ENCODE assay signal across 14 cellular contexts in the genomic region with DNA sequence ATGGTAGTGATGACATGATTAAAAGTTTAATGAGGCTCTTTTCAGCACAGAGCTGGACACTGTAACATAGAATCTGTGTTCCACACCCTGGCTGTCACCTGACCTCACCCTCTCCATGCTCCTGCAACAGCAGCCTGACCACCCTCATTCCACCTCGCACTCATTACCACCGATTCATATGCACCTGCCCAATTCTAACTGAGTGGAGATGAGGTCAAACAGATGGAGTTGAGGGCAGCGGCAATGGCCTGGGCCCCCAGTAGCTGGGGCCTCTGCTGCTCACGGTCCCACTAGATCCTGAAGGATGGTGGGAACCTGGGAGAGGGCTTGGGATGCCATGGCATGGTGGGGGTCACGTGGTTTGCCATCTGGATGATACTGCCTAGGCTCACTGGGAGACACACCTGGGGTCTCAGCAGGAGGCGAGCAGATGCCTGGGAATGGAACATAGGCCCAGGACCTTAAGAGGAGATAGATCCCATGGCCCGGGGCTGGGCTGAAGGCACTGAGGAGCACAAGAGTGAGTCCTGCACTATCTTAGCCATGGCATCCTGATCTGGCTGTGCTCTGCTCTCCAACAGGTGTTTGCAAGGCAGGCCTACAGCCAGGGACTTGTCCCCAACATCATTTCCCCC. TPM values are rescaled to one million over a fixed set of nuclear protein-coding genes. Genes with fewer than 3 reads are reported as not detected.
A peak's percentile ranks its signal among the peaks of the same experiment; 100 is the strongest.
DNase-seq lines count a peak whose midpoint lies in the region; ATAC-seq, FAIRE-seq and TF ChIP-seq lines count a peak whose summit lies in the region.
"Had no signal": no experiment of that assay in that cellular context is flagged by ENCODE, and none has a peak within 500 bp of the region (broad histone marks: within the 10 kb centered on the region; RNA-seq: fewer than 3 reads in every experiment).

No MANE protein-coding gene starts in this region.

- no peak for FAIRE-seq in A549 (lab: Jason Lieb, UNC)

- POLR2A ChIA-PET in A549 (lab: Yijun Ruan, JAX), result no interaction called here

- no peaks in the 10 kb centered on the region for H3K36me3 Mint-ChIP-seq in Calu3 (ENCODE audit: insufficient read depth, unreplicated experiment)
- H3K36me3 Mint-ChIP-seq in activated naive CD8-positive, alpha-beta T cell treated with anti-CD3 and anti-CD28 coated beads for 36 hours, result no peaks in the 10 kb centered on the region
- H3K36me3 Mint-ChIP-seq: brain had no signal

- no peak for TF ChIP-seq EP300 in A549 (IDR thresholded peaks at IDR 0.05)

- no peak overlapping the region for H3K4me2 ChIP-seq in A549

- CTCF ChIA-PET in A549 (lab: Yijun Ruan, JAX), result interaction anchor here (0.8 to 6.7 kb wide), 10 partner anchors 9 to 352 kb away, joined by 3 to 52 read pairs (median 8); partner anchors contain the start of gene EXOG
- CTCF ChIA-PET in Calu3 (lab: Charles Lee), result interaction anchor here (1.9 to 2.3 kb wide), 2 partner anchors 196 to 352 kb away, joined by 6 to 8 read pairs; no protein-coding TSS in a partner anchor

- intact Hi-C loops in Calu3 (cut with micrococcal nuclease; ENCODE audit: unreplicated experiment), result no loop called here

- H3K27ac Mint-ChIP-seq in Calu3 (ENCODE audit: unreplicated experiment), result no peak overlapping the region
- no peak overlapping the region for H3K27ac Mint-ChIP-seq in activated naive CD8-positive, alpha-beta T cell treated with anti-CD3 and anti-CD28 coated beads for 36 hours
- H3K27ac Mint-ChIP-seq: brain had no signal

- 71% methylated on average over 5 of the region's 7 CpGs for WGBS in A549 (ENCODE audit: missing lambda C conversion rate)

- H3K9me3 Mint-ChIP-seq in Calu3 (ENCODE audit: low read depth, unreplicated experiment), result no peaks in the 10 kb centered on the region
- H3K9me3 Mint-ChIP-seq in activated naive CD8-positive, alpha-beta T cell treated with anti-CD3 and anti-CD28 coated beads for 36 hours, result no peaks in the 10 kb centered on the region
- H3K9me3 Mint-ChIP-seq: brain had no signal

- no peak for TF ChIP-seq RAD21 in A549 (conservative IDR thresholded peaks at IDR 0.05 in 1 of 2, IDR thresholded peaks at IDR 0.05 in 1 of 2)

- DNase-seq in A549 (ENCODE audit: low read depth in 1 of 2, low spot score in 1 of 2) (no peak), Calu3 (no peak), mesenteric fat pad (ENCODE audit: low spot score) (peak; percentile 39), NCI-H526 treated with DMSO at 0.1 percent for 48 hours (lab: John Stamatoyannopoulos, UW) (no peak), hippocampal formation (lab: John Stamatoyannopoulos, UW) (no peak), DMS53 (lab: John Stamatoyannopoulos, UW) (no peak)
- DNase-seq in activated naive CD8-positive, alpha-beta T cell treated with anti-CD3 and anti-CD28 coated beads for 36 hours, result no peak
- no peak for DNase-seq in effector CD8-positive, alpha-beta T cell (lab: John Stamatoyannopoulos, UW)
- DNase-seq: COR-L47, hypothalamus, NCI-H1436, NCI-H82 had no signal

- H3K4me3 Mint-ChIP-seq in Calu3 (ENCODE audit: low read depth, unreplicated experiment), result peak overlapping the region; percentile 24
- H3K4me3 Mint-ChIP-seq in activated naive CD8-positive, alpha-beta T cell treated with anti-CD3 and anti-CD28 coated beads for 36 hours, result peak overlapping the region; percentile 69

- H3K27me3 Mint-ChIP-seq in Calu3 (ENCODE audit: unreplicated experiment), result peaks cover 15% of the 10 kb centered on the region
- peaks cover 6% of the 10 kb centered on the region for H3K27me3 Mint-ChIP-seq in activated naive CD8-positive, alpha-beta T cell treated with anti-CD3 and anti-CD28 coated beads for 36 hours

- ATAC-seq in A549, result no peak

- H3K4me3 ChIP-seq in A549, result no peak overlapping the region

- no peaks in the 10 kb centered on the region for H3K9me3 ChIP-seq in A549

- TF ChIP-seq POLR2A in A549 (IDR thresholded peaks at IDR 0.05; ENCODE audit: low read length), result no peak

- no peak overlapping the region for H3K27ac ChIP-seq in A549

- H3K4me1 ChIP-seq in A549, result no peaks in the 10 kb centered on the region

- TF ChIP-seq CTCF in A549 (IDR thresholded peaks at IDR 0.05), result no peak
- no peak for TF ChIP-seq CTCF in Calu3 (IDR thresholded peaks at IDR 0.05; ENCODE audit: unreplicated experiment)

- no TSS peak for BruUV-seq in Calu3 (replicated peaks; lab: Mats Ljungman, UMichigan)

- no peaks in the 10 kb centered on the region for H3K4me1 Mint-ChIP-seq in Calu3 (ENCODE audit: low read depth, unreplicated experiment)
- peaks cover 4% of the 10 kb centered on the region for H3K4me1 Mint-ChIP-seq in activated naive CD8-positive, alpha-beta T cell treated with anti-CD3 and anti-CD28 coated beads for 36 hours

TF ChIP-seq in A549, 52 proteins besides CTCF, POLR2A, EP300 and RAD21:
- TF ChIP-seq RCOR1 (IDR thresholded peaks at IDR 0.05; ENCODE audit: low read depth, low read length) (no peak), USF2 (IDR thresholded peaks at IDR 0.05) (peak; percentile 11; the same call in 1 of the 2 replicates)
TF ChIP-seq in A549: peak in this region for 1.

RNA-seq across cellular contexts. Expression of gene SCN5A, which starts 1.3 kb away (rescaled TPM):
- polyA plus RNA-seq in A549 (2011; rRNA removed), result 0.19 and 0.26 TPM in 2 replicates
- 0.26 and 0.34 TPM in 2 replicates for polyA plus RNA-seq in A549 (2012; cell fraction: cytosol; rRNA removed)
- polyA plus RNA-seq in A549 (2012; cell fraction: nucleus; rRNA removed), result 0.12 and 0.38 TPM in 2 replicates
- polyA plus RNA-seq in A549 (2017; fragmentation: RNase III; extraction: RNeasy Plus Mini Kit Qiagen cat#74134 plus additional on column Dnase treatment), result 0.09 to 0.16 TPM (median 0.13 TPM) in 3 replicates
- polyA minus RNA-seq in A549 (2011; rRNA and poly(A)+ RNA removed), result 0.24 and 0.45 TPM in 2 replicates
- total RNA-seq in Calu3 (2022), result 0.42 and 0.61 TPM in 2 replicates
- total RNA-seq in activated naive CD8-positive, alpha-beta T cell treated with anti-CD3 and anti-CD28 coated beads for 36 hours, result 1 to 10 TPM in 1 of 2 experiments, under 1 TPM in 1; 0.39 to 1.3 TPM
- total RNA-seq in mesenteric fat pad, result 0.58 TPM
- total RNA-seq: mononuclear cell had no signal
